1 cellular context compared by ENCODE assay signal in the genomic region with DNA sequence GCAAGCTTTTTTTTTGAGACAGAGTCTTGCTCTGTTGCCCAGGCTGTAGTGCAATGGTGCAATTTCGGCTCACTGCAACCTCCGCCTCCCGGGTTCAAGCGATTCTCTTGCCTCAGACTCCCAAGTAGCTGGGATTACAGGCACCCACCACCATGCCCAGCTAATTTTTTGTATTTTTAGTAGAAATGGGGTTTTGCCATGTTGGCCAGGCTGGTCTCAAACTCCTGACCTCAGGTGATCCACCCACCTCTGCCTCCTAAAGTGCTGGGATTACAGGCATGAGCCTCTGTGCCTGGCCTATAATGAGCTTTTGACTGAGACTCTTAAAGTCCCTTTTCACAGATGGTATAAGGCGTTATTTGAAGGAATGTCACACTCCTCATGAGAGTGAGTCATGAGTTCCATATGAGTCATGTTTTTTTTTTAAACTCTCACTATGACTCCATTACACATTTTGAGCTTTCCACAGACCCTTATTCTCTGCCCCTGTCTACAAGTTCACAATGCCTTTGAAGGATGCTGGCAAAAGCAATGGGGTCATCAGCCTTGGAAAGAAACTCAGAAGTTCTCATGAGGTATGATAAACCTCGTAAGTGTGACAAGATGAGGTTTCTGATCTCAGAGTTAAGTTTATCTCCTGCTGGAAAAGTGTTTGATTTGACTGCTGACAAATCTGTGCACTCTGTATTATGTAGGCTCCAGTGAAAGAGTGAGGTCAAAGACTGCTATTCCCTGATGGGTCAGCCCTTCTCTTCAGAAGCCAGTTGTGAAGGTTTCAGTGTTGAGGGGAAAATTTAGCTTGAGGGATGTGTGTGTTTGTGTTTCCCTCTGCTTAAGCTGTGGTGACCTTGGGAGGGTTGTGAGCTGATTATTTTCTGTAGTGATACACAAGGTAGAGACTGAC.
TF ChIP-seq lines count a peak whose summit lies in the region.

No MANE protein-coding gene starts in this region.

TF ChIP-seq in HEK293, 187 proteins besides CTCF, POLR2A, EP300 and RAD21 (continued from another document):
- TF ChIP-seq, protein P1, sequence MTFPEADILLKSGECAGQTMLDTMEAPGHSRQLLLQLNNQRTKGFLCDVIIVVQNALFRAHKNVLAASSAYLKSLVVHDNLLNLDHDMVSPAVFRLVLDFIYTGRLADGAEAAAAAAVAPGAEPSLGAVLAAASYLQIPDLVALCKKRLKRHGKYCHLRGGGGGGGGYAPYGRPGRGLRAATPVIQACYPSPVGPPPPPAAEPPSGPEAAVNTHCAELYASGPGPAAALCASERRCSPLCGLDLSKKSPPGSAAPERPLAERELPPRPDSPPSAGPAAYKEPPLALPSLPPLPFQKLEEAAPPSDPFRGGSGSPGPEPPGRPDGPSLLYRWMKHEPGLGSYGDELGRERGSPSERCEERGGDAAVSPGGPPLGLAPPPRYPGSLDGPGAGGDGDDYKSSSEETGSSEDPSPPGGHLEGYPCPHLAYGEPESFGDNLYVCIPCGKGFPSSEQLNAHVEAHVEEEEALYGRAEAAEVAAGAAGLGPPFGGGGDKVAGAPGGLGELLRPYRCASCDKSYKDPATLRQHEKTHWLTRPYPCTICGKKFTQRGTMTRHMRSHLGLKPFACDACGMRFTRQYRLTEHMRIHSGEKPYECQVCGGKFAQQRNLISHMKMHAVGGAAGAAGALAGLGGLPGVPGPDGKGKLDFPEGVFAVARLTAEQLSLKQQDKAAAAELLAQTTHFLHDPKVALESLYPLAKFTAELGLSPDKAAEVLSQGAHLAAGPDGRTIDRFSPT (tag by site-specific recombination; IDR thresholded peaks at IDR 0.05), result peak; percentile 70; the same call in 1 of the 2 replicates
- TF ChIP-seq ZNF629 (tag by site-specific recombination; IDR thresholded peaks at IDR 0.05), result peak; percentile 66
- TF ChIP-seq ZNF558 (tag by site-specific recombination; IDR thresholded peaks at IDR 0.05), result peak; percentile 43; the same call in 1 of the 2 replicates
- TF ChIP-seq, protein P2, sequence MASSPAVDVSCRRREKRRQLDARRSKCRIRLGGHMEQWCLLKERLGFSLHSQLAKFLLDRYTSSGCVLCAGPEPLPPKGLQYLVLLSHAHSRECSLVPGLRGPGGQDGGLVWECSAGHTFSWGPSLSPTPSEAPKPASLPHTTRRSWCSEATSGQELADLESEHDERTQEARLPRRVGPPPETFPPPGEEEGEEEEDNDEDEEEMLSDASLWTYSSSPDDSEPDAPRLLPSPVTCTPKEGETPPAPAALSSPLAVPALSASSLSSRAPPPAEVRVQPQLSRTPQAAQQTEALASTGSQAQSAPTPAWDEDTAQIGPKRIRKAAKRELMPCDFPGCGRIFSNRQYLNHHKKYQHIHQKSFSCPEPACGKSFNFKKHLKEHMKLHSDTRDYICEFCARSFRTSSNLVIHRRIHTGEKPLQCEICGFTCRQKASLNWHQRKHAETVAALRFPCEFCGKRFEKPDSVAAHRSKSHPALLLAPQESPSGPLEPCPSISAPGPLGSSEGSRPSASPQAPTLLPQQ (tag by site-specific recombination; IDR thresholded peaks at IDR 0.05), result 0 out of 2 replicates have a peak, but pooled peaks have one; percentile 52
- TF ChIP-seq ZEB2 (tag by site-specific recombination; IDR thresholded peaks at IDR 0.05), result 0 out of 2 replicates have a peak, but pooled peaks have one; percentile 40
- 0 out of 2 replicates have a peak, but pooled peaks have one; percentile 37 for TF ChIP-seq GLI4 (tag by site-specific recombination; IDR thresholded peaks at IDR 0.05)
- 0 out of 2 replicates have a peak, but pooled peaks have one; percentile 37 for TF ChIP-seq ZFP37 (tag by site-specific recombination; IDR thresholded peaks at IDR 0.05)
- peak; percentile 66 for TF ChIP-seq ZNF335 (tag by site-specific recombination; conservative IDR thresholded peaks at IDR 0.05)
- 0 out of 2 replicates have a peak, but pooled peaks have one; percentile 36 for TF ChIP-seq KLF8 (tag by site-specific recombination; IDR thresholded peaks at IDR 0.05)
- peak; percentile 49; the same call in 1 of the 2 replicates for TF ChIP-seq GFI1B (tag by site-specific recombination; IDR thresholded peaks at IDR 0.05)
- TF ChIP-seq MYNN (tag by site-specific recombination; IDR thresholded peaks at IDR 0.05; ENCODE audit: borderline replicate concordance), result peak; percentile 59; the same call in 1 of the 2 replicates
